ENCODE assay signal across 8 cellular contexts in genomic region chr7:74481458-74482324, GRCh38. TPM values are rescaled to one million over a fixed set of nuclear protein-coding genes. Genes with fewer than 3 reads are reported as not detected.
DNase-seq lines count a peak whose midpoint lies in the region; ATAC-seq and TF ChIP-seq lines count a peak whose summit lies in the region.
"Had no signal": no experiment of that assay in that cellular context is flagged by ENCODE, and none has a peak within 500 bp of the region (broad histone marks: within the 10 kb centered on the region; RNA-seq: fewer than 3 reads in every experiment).

No MANE protein-coding gene starts in this region.

- H3K27me3 ChIP-seq in breast epithelium (no peaks in the 10 kb centered on the region), mesendoderm (ENCODE audit: insufficient read depth, low read length, poor library complexity) (no peaks in the 10 kb centered on the region), transverse colon (no peaks in the 10 kb centered on the region)

- H4K8ac ChIP-seq in mesendoderm (ENCODE audit: low read depth, low read length) = no peak overlapping the region

- peak overlapping the region; percentile 25 for H3K56ac ChIP-seq in mesendoderm (ENCODE audit: low read length)

- H4K5ac ChIP-seq in mesendoderm (ENCODE audit: low read length) = no peak overlapping the region

- H2AK5ac ChIP-seq in mesendoderm (ENCODE audit: low read length) = no peak overlapping the region

- H3K79me2 ChIP-seq in mesendoderm (ENCODE audit: control insufficient read depth, insufficient read depth, low read length) = peaks cover 11% of the 10 kb centered on the region

- no peak overlapping the region for H2BK15ac ChIP-seq in mesendoderm (replicated peaks; ENCODE audit: low read depth)

- no peak overlapping the region for H3K4me2 ChIP-seq in mesendoderm (ENCODE audit: low read length)

- H3K36me3 ChIP-seq in breast epithelium (no peaks in the 10 kb centered on the region), mesendoderm (ENCODE audit: control insufficient read depth, insufficient read depth, low read length) (no peaks in the 10 kb centered on the region), transverse colon (no peaks in the 10 kb centered on the region)

- ATAC-seq in GM18870 (IDR thresholded peaks at IDR 0.05; ENCODE audit: unreplicated experiment) = no peak

- no peak for TF ChIP-seq EP300 in transverse colon (IDR thresholded peaks at IDR 0.05; ENCODE audit: low read depth)

- peak overlapping the region; percentile 87 for H3K23ac ChIP-seq in mesendoderm (ENCODE audit: low read length)

- H3K4me1 ChIP-seq in breast epithelium (peaks cover 25 to 34% of the 10 kb centered on the region in 2 donors), mesendoderm (ENCODE audit: control insufficient read depth, low read depth, low read length) (peaks cover 9% of the 10 kb centered on the region), transverse colon (peaks cover 50 to 64% (median 58%) of the 10 kb centered on the region in 4 donors)

- H2BK5ac ChIP-seq in mesendoderm (ENCODE audit: low read length) = no peak overlapping the region

- DNase-seq in NCI-H2171 (lab: John Stamatoyannopoulos, UW) = peak; percentile 35
- DNase-seq in breast epithelium (ENCODE audit: low spot score in 2 of 2) = no peak
- no peak for DNase-seq in mesendoderm
- no peak for DNase-seq in transverse colon
- DNase-seq in UCSD-AML1 (lab: John Stamatoyannopoulos, UW; ENCODE audit: unreplicated experiment) = no peak
- DNase-seq in NCI-H345 (lab: John Stamatoyannopoulos, UW) = no peak
- DNase-seq: activated B cell treated with CpG ODN at 0.5 μM for 24 hours had no signal

- no CpG with 5 or more reads among the region's 10 CpGs for WGBS in mesendoderm (ENCODE audit: extremely low coverage, insufficient coverage, low lambda C conversion rate)
- WGBS in transverse colon (ENCODE audit: low coverage in 1 of 2), 2 donors = 73 to 79% methylated on average over 6 to 10 of the region's 10 CpGs

- H3K9ac ChIP-seq in mesendoderm (ENCODE audit: low read length) = no peak overlapping the region

- H3K4me3 ChIP-seq in breast epithelium = peak overlapping the region; percentile 45 to 66 (median 45)
- H3K4me3 ChIP-seq in mesendoderm (ENCODE audit: low read length) = no peak overlapping the region
- no peak overlapping the region for H3K4me3 ChIP-seq in transverse colon

- peak overlapping the region; percentile 95 for H3K27ac ChIP-seq in breast epithelium
- no peak overlapping the region for H3K27ac ChIP-seq in mesendoderm (ENCODE audit: low read depth, low read length)
- H3K27ac ChIP-seq in transverse colon = peak overlapping the region; percentile 81 to 91 (median 90)

- H3K9me3 ChIP-seq in breast epithelium (no peaks in the 10 kb centered on the region), transverse colon (no peaks in the 10 kb centered on the region)

- H3K18ac ChIP-seq in mesendoderm (ENCODE audit: low read length) = no peak overlapping the region

- H2BK120ac ChIP-seq in mesendoderm (ENCODE audit: low read depth, low read length) = no peak overlapping the region

- peaks cover 23% of the 10 kb centered on the region for H3K79me1 ChIP-seq in mesendoderm (ENCODE audit: low read length)

- TF ChIP-seq CTCF in breast epithelium (IDR thresholded peaks at IDR 0.05) (no peak), transverse colon (IDR thresholded peaks at IDR 0.05) (no peak)

- intact Hi-C loops in breast epithelium (cut with DNase I; ENCODE audit: low total_unique reads) = loop anchor here (5.0 kb wide), 1 partner anchor 176 kb away; the partner anchor contains the start of gene GTF2I
- intact Hi-C loops in transverse colon (cut with DNase I; ENCODE audit: low total_unique reads) = no loop called here

- H3K4ac ChIP-seq in mesendoderm (ENCODE audit: low read depth, low read length) = no peak overlapping the region

- no peak for TF ChIP-seq POLR2A in breast epithelium (IDR thresholded peaks at IDR 0.05)
- no peak for TF ChIP-seq POLR2A in transverse colon (IDR thresholded peaks at IDR 0.05)

- in situ Hi-C loops in transverse colon (cut with MboI; ENCODE audit: low pct_ligation_motif_present in 1 of 4, low pct_unique_long_range_greater_than_20kb in 1 of 4, low sequenced_read_pairs in 3 of 4) = no loop called here

RNA-seq across cellular contexts. Expression of gene GTF2IRD1, which starts 28.0 kb away (rescaled TPM):
- total RNA-seq in breast epithelium = 10 to 100 TPM; 11.0 to 18.7 (median 12.5) TPM
- 29.8 TPM for polyA plus RNA-seq in mesendoderm (2013, experiment 1 of 2)
- 29.0 TPM for polyA plus RNA-seq in mesendoderm (2013, experiment 2 of 2)
- total RNA-seq in transverse colon = 10 to 100 TPM in 3 of 4 donors, 1 to 10 TPM in 1; 4.6 to 22.4 (median 14.7) TPM

Comparison
In these comparisons a context has a peak if more than half of its experiments do, and no peak if none do; other contexts are left out.
1. H3K4me3 ChIP-seq: peak in breast epithelium (3 of 3); none in mesendoderm (single experiment) and transverse colon (0 of 4).